Comparison of ENCODE assay signal across 9 cellular contexts in the genomic region with DNA sequence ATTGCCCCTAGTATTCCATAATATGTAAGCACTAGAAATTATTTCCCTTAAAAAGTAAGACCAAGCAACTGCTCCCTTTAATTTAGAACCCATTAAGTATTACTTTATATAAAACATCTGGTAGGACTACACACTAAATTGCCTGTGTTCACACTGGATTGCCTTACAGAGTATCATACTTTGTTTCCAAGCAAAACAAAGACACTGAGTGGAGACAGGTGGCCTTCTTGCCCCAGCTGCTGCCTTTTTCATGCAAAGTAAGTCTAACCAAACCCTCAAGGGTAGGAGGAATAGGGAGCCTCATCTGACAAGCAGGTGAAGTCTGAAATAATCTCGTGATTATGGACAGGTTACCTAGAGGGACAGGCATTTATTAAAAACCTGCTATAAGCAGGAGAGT.
A peak's percentile ranks its signal among the peaks of the same experiment; 100 is the strongest.
DNase-seq lines count a peak whose midpoint lies in the region; ATAC-seq lines count a peak whose summit lies in the region.
"Had no signal": no experiment of that assay in that cellular context is flagged by ENCODE, and none has a peak within 500 bp of the region (broad histone marks: within the 10 kb centered on the region; RNA-seq: fewer than 3 reads in every experiment).

No MANE protein-coding gene starts in this region.

- no peak overlapping the region for H3K27ac Mint-ChIP-seq in stimulated activated memory B cell treated with anti-CD40 and anti-IgM and Interleukin-4, amounts not matched to agents 10 μg/mL and 1 μg/mL and 100 μg/mL, for 72 hours
- H3K27ac Mint-ChIP-seq: stimulated activated naive B cell treated with anti-CD40 and anti-IgM and Interleukin-4, amounts not matched to agents 10 μg/mL and 1 μg/mL and 100 μg/mL, for 72 hours had no signal

- H3K4me1 Mint-ChIP-seq in stimulated activated memory B cell treated with anti-CD40 and anti-IgM and Interleukin-4, amounts not matched to agents 10 μg/mL and 1 μg/mL and 100 μg/mL, for 72 hours = no peaks in the 10 kb centered on the region
- H3K4me1 Mint-ChIP-seq: stimulated activated naive B cell treated with anti-CD40 and anti-IgM and Interleukin-4, amounts not matched to agents 10 μg/mL and 1 μg/mL and 100 μg/mL, for 72 hours had no signal

- H3K36me3 Mint-ChIP-seq in stimulated activated memory B cell treated with anti-CD40 and anti-IgM and Interleukin-4, amounts not matched to agents 10 μg/mL and 1 μg/mL and 100 μg/mL, for 72 hours = no peaks in the 10 kb centered on the region
- H3K36me3 Mint-ChIP-seq: stimulated activated naive B cell treated with anti-CD40 and anti-IgM and Interleukin-4, amounts not matched to agents 10 μg/mL and 1 μg/mL and 100 μg/mL, for 72 hours had no signal

- peak; percentile 85 for ATAC-seq in GM18502 (IDR thresholded peaks at IDR 0.05; ENCODE audit: poor library complexity, unreplicated experiment)
- peak; percentile 79 for ATAC-seq in GM21737 (IDR thresholded peaks at IDR 0.05; ENCODE audit: unreplicated experiment)
- peak; percentile 67 for ATAC-seq in HG03469 (IDR thresholded peaks at IDR 0.05; ENCODE audit: unreplicated experiment)
- no peak for ATAC-seq in stimulated activated memory B cell treated with anti-CD40 and anti-IgM and Interleukin-4, amounts not matched to agents 10 μg/mL and 1 μg/mL and 100 μg/mL, for 72 hours
- ATAC-seq: stimulated activated naive B cell treated with anti-CD40 and anti-IgM and Interleukin-4, amounts not matched to agents 10 μg/mL and 1 μg/mL and 100 μg/mL, for 72 hours had no signal

- no peak overlapping the region for H3K4me3 Mint-ChIP-seq in stimulated activated memory B cell treated with anti-CD40 and anti-IgM and Interleukin-4, amounts not matched to agents 10 μg/mL and 1 μg/mL and 100 μg/mL, for 72 hours
- H3K4me3 Mint-ChIP-seq: stimulated activated naive B cell treated with anti-CD40 and anti-IgM and Interleukin-4, amounts not matched to agents 10 μg/mL and 1 μg/mL and 100 μg/mL, for 72 hours had no signal

- DNase-seq in NCI-H82 (lab: John Stamatoyannopoulos, UW) (peak; percentile 82), midbrain (lab: John Stamatoyannopoulos, UW) (no peak), HuH-7.5 (ENCODE audit: low spot score) (no peak), NOMO-1 treated with DMSO at 0.1 percent for 48 hours (lab: John Stamatoyannopoulos, UW; ENCODE audit: unreplicated experiment) (no peak)
- DNase-seq: stimulated activated naive B cell treated with anti-CD40 and anti-IgM and Interleukin-4, amounts not matched to agents 10 μg/mL and 1 μg/mL and 100 μg/mL, for 72 hours had no signal

- H3K9me3 Mint-ChIP-seq in stimulated activated memory B cell treated with anti-CD40 and anti-IgM and Interleukin-4, amounts not matched to agents 10 μg/mL and 1 μg/mL and 100 μg/mL, for 72 hours = no peaks in the 10 kb centered on the region

- H3K27me3 Mint-ChIP-seq in stimulated activated memory B cell treated with anti-CD40 and anti-IgM and Interleukin-4, amounts not matched to agents 10 μg/mL and 1 μg/mL and 100 μg/mL, for 72 hours = peaks cover 10% of the 10 kb centered on the region
